ENCODE assay signal across 20 cellular contexts in the genomic region with DNA sequence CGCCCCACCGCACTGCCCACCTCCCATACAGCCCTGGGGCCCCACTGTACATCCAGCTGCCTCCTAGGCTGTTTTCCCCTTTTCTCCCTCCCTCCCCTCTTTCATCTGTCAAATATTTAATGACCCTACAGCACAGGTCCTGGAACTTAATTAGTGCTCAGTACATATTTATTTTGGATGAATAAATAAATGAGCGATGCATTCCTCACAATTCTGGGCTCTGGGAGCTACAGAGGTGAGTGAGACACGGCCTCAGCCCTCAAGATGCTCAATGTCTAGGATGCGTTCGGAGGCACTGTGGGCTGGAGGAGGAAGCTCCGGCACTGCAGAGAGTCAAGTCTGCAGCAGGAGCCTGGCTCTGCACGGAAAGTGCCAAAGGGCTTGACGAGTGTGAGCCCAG.
"Had no signal": no experiment of that assay in that cellular context is flagged by ENCODE, and none has a peak within 500 bp of the region (broad histone marks: within the 10 kb centered on the region; RNA-seq: fewer than 3 reads in every experiment).

No MANE protein-coding gene starts in this region.

- H3K4me1 ChIP-seq: ascending aorta, body of pancreas had no signal

- H3K27me3 ChIP-seq: ascending aorta, body of pancreas had no signal

- DNase-seq: activated CD4-positive, alpha-beta memory T cell treated with anti-CD3 and anti-CD28 coated beads for 36 hours; activated CD4-positive, alpha-beta T cell treated with anti-CD3 and anti-CD28 coated beads, Interleukin-2, amount 10 ng/mL, durations not matched to agents 7 days and 5 days; activated CD4-positive, CD25-positive, alpha-beta regulatory T cell; activated CD8-positive, alpha-beta memory T cell treated with anti-CD3 and anti-CD28 coated beads for 24 hours; activated effector memory CD4-positive, alpha-beta T cell treated with anti-CD3 and anti-CD28 coated beads, Interleukin-2, amount 50 U/mL, for 16 hours; activated naive CD4-positive, alpha-beta T cell treated with Interleukin-2 at 50 U/mL for 16 hours; activated naive CD8-positive, alpha-beta T cell treated with anti-CD3 and anti-CD28 coated beads, Interleukin-2, amount 50 U/mL, for 24 hours; activated T-cell treated with anti-CD3 and anti-CD28 coated beads, Interleukin-2, amount 50 U/mL, for 4 hours; amniotic stem cell; body of pancreas; central memory CD4-positive, alpha-beta T cell; NCI-H1048; NCI-H1694 treated with DMSO at 0.1 percent for 48 hours; NCI-H2171; NCI-H226; NCI-H526; SHP77 treated with DMSO at 0.1 percent for 48 hours had no signal

- H3K9me3 ChIP-seq: ascending aorta, body of pancreas had no signal

- H3K36me3 ChIP-seq: ascending aorta had no signal

- ATAC-seq: activated naive CD4-positive, alpha-beta T cell treated with anti-CD3 and anti-CD28 coated beads, Interleukin-2, amount 50 U/mL, for 72 hours; activated naive CD8-positive, alpha-beta T cell treated with anti-CD3 and anti-CD28 coated beads, Interleukin-2, amount 50 U/mL, for 24 hours; activated T-cell treated with anti-CD3 and anti-CD28 coated beads, Interleukin-2, amount 50 U/mL, for 4 hours; body of pancreas; K562 had no signal

- H3K4me3 ChIP-seq: ascending aorta, body of pancreas, K562 had no signal

- H3K27ac ChIP-seq: ascending aorta, body of pancreas had no signal
